8 cellular contexts compared by ENCODE assay signal in genomic region chr19:35144600-35145436, GRCh38. TPM values are rescaled to one million over a fixed set of nuclear protein-coding genes. Genes with fewer than 3 reads are reported as not detected.
DNase-seq lines count a peak whose midpoint lies in the region; ATAC-seq and TF ChIP-seq lines count a peak whose summit lies in the region.
"Had no signal": no experiment of that assay in that cellular context is flagged by ENCODE, and none has a peak within 500 bp of the region (broad histone marks: within the 10 kb centered on the region; RNA-seq: fewer than 3 reads in every experiment).

No MANE protein-coding gene starts in this region.

- no peak for ATAC-seq in HG03460 (IDR thresholded peaks at IDR 0.05; ENCODE audit: unreplicated experiment)
- ATAC-seq in GM18511 (IDR thresholded peaks at IDR 0.05; ENCODE audit: unreplicated experiment) = no peak

- no peak for TF ChIP-seq RAD21 in Ishikawa (IDR thresholded peaks at IDR 0.05; ENCODE audit: low read depth)

- TF ChIP-seq EP300 in Ishikawa (IDR thresholded peaks at IDR 0.05; ENCODE audit: borderline replicate concordance) = no peak

- peak; percentile 33 for DNase-seq in CD1c-positive myeloid dendritic cell (ENCODE audit: extremely low spot score)
- peak; percentile 14 for DNase-seq in dermis blood vessel endothelial cell
- DNase-seq in AG20443 (ENCODE audit: low spot score) = no peak

TF ChIP-seq in Ishikawa, 13 proteins besides CTCF, POLR2A, EP300 and RAD21:
- peak; percentile 48 for TF ChIP-seq TEAD4 (IDR thresholded peaks at IDR 0.05)
- TF ChIP-seq, protein P1, sequence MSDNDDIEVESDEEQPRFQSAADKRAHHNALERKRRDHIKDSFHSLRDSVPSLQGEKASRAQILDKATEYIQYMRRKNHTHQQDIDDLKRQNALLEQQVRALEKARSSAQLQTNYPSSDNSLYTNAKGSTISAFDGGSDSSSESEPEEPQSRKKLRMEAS (IDR thresholded peaks at IDR 0.05) = no peak
- TF ChIP-seq NFIC (IDR thresholded peaks at IDR 0.05) = peak; percentile 89

RNA-seq across cellular contexts. Expression of gene FXYD7, which starts 1.8 kb away (rescaled TPM):
- not detected in 2 replicates for total RNA-seq in dermis blood vessel endothelial cell
- total RNA-seq: dermis microvascular lymphatic vessel endothelial cell had no signal

RNA-seq across cellular contexts. Expression of gene FXYD1, which starts 6.2 kb away (rescaled TPM):
- total RNA-seq in dermis blood vessel endothelial cell = not detected in 2 replicates
- total RNA-seq: dermis microvascular lymphatic vessel endothelial cell; T-helper 1 cell treated with Interleukin-12 subunit alpha and Interleukin-12 subunit beta and Interleukin-4 antibody, amounts not matched to agents 30 ng/mL and 1 ng/mL, for 36 hours had no signal

RNA-seq across cellular contexts. Expression of gene FXYD5, which starts 9.7 kb away (rescaled TPM):
- 17.2 and 19.3 TPM in 2 replicates for total RNA-seq in dermis blood vessel endothelial cell

RNA-seq across cellular contexts. Expression of gene LGI4, which starts 10.0 kb away (rescaled TPM):
- 0.34 TPM in 1 of 2 replicates, not detected in the other for total RNA-seq in dermis blood vessel endothelial cell
- total RNA-seq: dermis microvascular lymphatic vessel endothelial cell had no signal

RNA-seq across cellular contexts. Expression of gene FXYD3, which starts 29.2 kb away (rescaled TPM):
- 0.68 TPM in 1 of 2 replicates, not detected in the other for total RNA-seq in dermis blood vessel endothelial cell
- total RNA-seq: dermis microvascular lymphatic vessel endothelial cell; T-helper 1 cell treated with Interleukin-12 subunit alpha and Interleukin-12 subunit beta and Interleukin-4 antibody, amounts not matched to agents 30 ng/mL and 1 ng/mL, for 36 hours had no signal
